11 cellular contexts compared by ENCODE assay signal in the genomic region with DNA sequence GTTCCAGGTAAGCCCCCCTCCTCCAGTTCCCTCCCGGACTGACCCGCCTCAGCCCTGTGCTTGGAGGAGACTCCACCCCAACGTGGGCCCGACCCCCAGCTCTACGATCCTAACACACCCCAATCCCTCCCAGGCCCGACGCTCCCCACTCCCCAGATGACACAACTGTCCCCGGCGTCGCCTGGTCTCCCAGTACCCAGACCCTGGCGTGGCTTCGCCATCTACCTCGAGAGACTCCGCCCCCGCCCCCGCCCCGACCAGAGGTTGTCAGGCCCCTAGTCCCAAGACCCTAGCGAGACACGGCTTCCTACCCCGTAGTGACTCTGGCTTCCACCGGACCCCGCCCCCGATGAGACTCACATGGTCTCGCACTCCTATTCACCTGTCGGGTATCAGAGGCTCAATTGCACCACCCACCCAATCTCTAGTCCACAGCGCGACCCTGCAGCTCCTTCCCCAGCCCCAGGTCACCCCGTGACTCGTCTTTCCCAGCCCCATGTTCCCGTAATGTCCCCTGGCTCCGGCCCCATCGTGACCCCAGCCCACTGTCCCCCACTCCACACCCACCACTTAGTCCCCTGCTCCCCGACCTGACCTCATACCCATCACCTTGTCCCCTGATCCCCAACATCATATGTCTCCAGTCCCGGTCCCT. TPM values are rescaled to one million over a fixed set of nuclear protein-coding genes. Genes with fewer than 3 reads are reported as not detected.
A peak's percentile ranks its signal among the peaks of the same experiment; 100 is the strongest.
DNase-seq lines count a peak whose midpoint lies in the region; ATAC-seq and TF ChIP-seq lines count a peak whose summit lies in the region.
"Had no signal": no experiment of that assay in that cellular context is flagged by ENCODE, and none has a peak within 500 bp of the region (broad histone marks: within the 10 kb centered on the region; RNA-seq: fewer than 3 reads in every experiment).

No MANE protein-coding gene starts in this region.

- H3K4me1 Mint-ChIP-seq in activated naive CD8-positive, alpha-beta T cell treated with anti-CD3 and anti-CD28 coated beads for 36 hours: peaks cover 40% of the 10 kb centered on the region
- H3K4me1 Mint-ChIP-seq in immature natural killer cell: peaks cover 83 to 86% of the 10 kb centered on the region in 2 donors
- H3K4me1 Mint-ChIP-seq in stimulated activated memory B cell treated with anti-CD40 and anti-IgM and Interleukin-4, amounts not matched to agents 10 μg/mL and 1 μg/mL and 100 μg/mL, for 72 hours: peaks cover 84% of the 10 kb centered on the region

- H3K27me3 Mint-ChIP-seq in activated naive CD8-positive, alpha-beta T cell treated with anti-CD3 and anti-CD28 coated beads for 36 hours: no peaks in the 10 kb centered on the region
- peaks cover 3 to 13% (median 8%) of the 10 kb centered on the region in 3 donors for H3K27me3 Mint-ChIP-seq in immature natural killer cell (ENCODE audit: low read depth in 3 of 3)
- H3K27me3 Mint-ChIP-seq in stimulated activated memory B cell treated with anti-CD40 and anti-IgM and Interleukin-4, amounts not matched to agents 10 μg/mL and 1 μg/mL and 100 μg/mL, for 72 hours: no peaks in the 10 kb centered on the region

- H3K4me3 Mint-ChIP-seq in activated naive CD8-positive, alpha-beta T cell treated with anti-CD3 and anti-CD28 coated beads for 36 hours: peak overlapping the region; percentile 22
- H3K4me3 Mint-ChIP-seq in immature natural killer cell: peak overlapping the region in 3 of 5 donors; percentile 20 to 35 (median 21)
- H3K4me3 Mint-ChIP-seq in stimulated activated memory B cell treated with anti-CD40 and anti-IgM and Interleukin-4, amounts not matched to agents 10 μg/mL and 1 μg/mL and 100 μg/mL, for 72 hours: peak overlapping the region; percentile 90

- TF ChIP-seq CTCF in GM20000 (IDR thresholded peaks at IDR 0.05; ENCODE audit: extremely low read depth, missing control alignments): no peak

- H3K9me3 Mint-ChIP-seq in activated naive CD8-positive, alpha-beta T cell treated with anti-CD3 and anti-CD28 coated beads for 36 hours: no peaks in the 10 kb centered on the region
- H3K9me3 Mint-ChIP-seq in immature natural killer cell: no peaks in the 10 kb centered on the region
- peaks cover 9% of the 10 kb centered on the region for H3K9me3 Mint-ChIP-seq in stimulated activated memory B cell treated with anti-CD40 and anti-IgM and Interleukin-4, amounts not matched to agents 10 μg/mL and 1 μg/mL and 100 μg/mL, for 72 hours

- no peak for ATAC-seq in stimulated activated memory B cell treated with anti-CD40 and anti-IgM and Interleukin-4, amounts not matched to agents 10 μg/mL and 1 μg/mL and 100 μg/mL, for 72 hours
- no peak for ATAC-seq in GM19351 (IDR thresholded peaks at IDR 0.05; ENCODE audit: unreplicated experiment)
- no peak for ATAC-seq in GM21367 (IDR thresholded peaks at IDR 0.05; ENCODE audit: unreplicated experiment)
- ATAC-seq: activated CD8-positive, alpha-beta T cell treated with anti-CD3 and anti-CD28 coated beads, Interleukin-2, amount 10 ng/mL, durations not matched to agents 7 days and 5 days had no signal

- H3K36me3 Mint-ChIP-seq in activated naive CD8-positive, alpha-beta T cell treated with anti-CD3 and anti-CD28 coated beads for 36 hours: peaks cover 24% of the 10 kb centered on the region
- peaks cover 4 to 24% (median 17%) of the 10 kb centered on the region in 3 donors for H3K36me3 Mint-ChIP-seq in immature natural killer cell
- H3K36me3 Mint-ChIP-seq in stimulated activated memory B cell treated with anti-CD40 and anti-IgM and Interleukin-4, amounts not matched to agents 10 μg/mL and 1 μg/mL and 100 μg/mL, for 72 hours: peaks cover 60% of the 10 kb centered on the region

- DNase-seq in GM20000 (ENCODE audit: low spot score) (peak; percentile 5), immature natural killer cell (no peak), NCI-H1694 (lab: John Stamatoyannopoulos, UW) (no peak)
- no peak for DNase-seq in activated naive CD8-positive, alpha-beta T cell treated with anti-CD3 and anti-CD28 coated beads for 36 hours
- DNase-seq: activated CD8-positive, alpha-beta T cell treated with anti-CD3 and anti-CD28 coated beads, Interleukin-2, amount 10 ng/mL, durations not matched to agents 7 days and 5 days; NCI-H1092 treated with DMSO at 0.1 percent for 48 hours; RPMI8226 had no signal

- H3K27ac Mint-ChIP-seq in activated naive CD8-positive, alpha-beta T cell treated with anti-CD3 and anti-CD28 coated beads for 36 hours: peak overlapping the region; percentile 72
- peak overlapping the region in 4 of 6 donors; percentile 35 to 71 (median 60) for H3K27ac Mint-ChIP-seq in immature natural killer cell
- H3K27ac Mint-ChIP-seq in stimulated activated memory B cell treated with anti-CD40 and anti-IgM and Interleukin-4, amounts not matched to agents 10 μg/mL and 1 μg/mL and 100 μg/mL, for 72 hours: peak overlapping the region; percentile 95

RNA-seq across cellular contexts. Expression of gene CD37, which starts 2.9 kb away (rescaled TPM):
- 100 to 1,000 TPM; 110 to 114 TPM for total RNA-seq in activated naive CD8-positive, alpha-beta T cell treated with anti-CD3 and anti-CD28 coated beads for 36 hours
- polyA plus RNA-seq in immature natural killer cell: 100 to 1,000 TPM; 104 to 179 (median 106) TPM
- total RNA-seq: dermis microvascular lymphatic vessel endothelial cell had no signal

RNA-seq across cellular contexts. Expression of gene SLC6A16, which starts 13.2 kb away (rescaled TPM):
- total RNA-seq in activated naive CD8-positive, alpha-beta T cell treated with anti-CD3 and anti-CD28 coated beads for 36 hours: 1 to 10 TPM in 1 of 2 experiments, under 1 TPM in 1; 0.86 to 1.4 TPM
- 1 to 10 TPM; 3.0 to 9.0 (median 4.4) TPM for polyA plus RNA-seq in immature natural killer cell

RNA-seq across cellular contexts. Expression of gene TEAD2, which starts 24.1 kb away (rescaled TPM):
- total RNA-seq in activated naive CD8-positive, alpha-beta T cell treated with anti-CD3 and anti-CD28 coated beads for 36 hours: not detected
- not detected for polyA plus RNA-seq in immature natural killer cell
- total RNA-seq: activated CD8-positive, alpha-beta T cell treated with anti-CD3 and anti-CD28 coated beads, Interleukin-2, amount 10 ng/mL, durations not matched to agents 7 days and 5 days had no signal

RNA-seq across cellular contexts. Expression of gene DKKL1, which starts 25.5 kb away (rescaled TPM):
- not detected for total RNA-seq in activated naive CD8-positive, alpha-beta T cell treated with anti-CD3 and anti-CD28 coated beads for 36 hours
- polyA plus RNA-seq in immature natural killer cell: not detected
- total RNA-seq: activated CD8-positive, alpha-beta T cell treated with anti-CD3 and anti-CD28 coated beads, Interleukin-2, amount 10 ng/mL, durations not matched to agents 7 days and 5 days had no signal

RNA-seq across cellular contexts. Expression of gene KASH5, which starts 49.9 kb away (rescaled TPM):
- total RNA-seq in activated naive CD8-positive, alpha-beta T cell treated with anti-CD3 and anti-CD28 coated beads for 36 hours: 1 to 10 TPM in 1 of 2 experiments, under 1 TPM in 1; 0.45 to 1.1 TPM
- polyA plus RNA-seq in immature natural killer cell: not detected
- total RNA-seq: activated CD8-positive, alpha-beta T cell treated with anti-CD3 and anti-CD28 coated beads, Interleukin-2, amount 10 ng/mL, durations not matched to agents 7 days and 5 days; dermis microvascular lymphatic vessel endothelial cell had no signal

Comparison
In these comparisons a context has a peak if more than half of its experiments do, and no peak if none do; other contexts are left out.
1. H3K4me3 Mint-ChIP-seq: peak in every context shown above with its lines; median percentile 90 in stimulated activated memory B cell treated with anti-CD40 and anti-IgM and Interleukin-4, amounts not matched to agents 10 μg/mL and 1 μg/mL and 100 μg/mL, for 72 hours; 22 in activated naive CD8-positive, alpha-beta T cell treated with anti-CD3 and anti-CD28 coated beads for 36 hours; 21 in immature natural killer cell.